Comparison of ENCODE assay signal across 34 cellular contexts in the genomic region with DNA sequence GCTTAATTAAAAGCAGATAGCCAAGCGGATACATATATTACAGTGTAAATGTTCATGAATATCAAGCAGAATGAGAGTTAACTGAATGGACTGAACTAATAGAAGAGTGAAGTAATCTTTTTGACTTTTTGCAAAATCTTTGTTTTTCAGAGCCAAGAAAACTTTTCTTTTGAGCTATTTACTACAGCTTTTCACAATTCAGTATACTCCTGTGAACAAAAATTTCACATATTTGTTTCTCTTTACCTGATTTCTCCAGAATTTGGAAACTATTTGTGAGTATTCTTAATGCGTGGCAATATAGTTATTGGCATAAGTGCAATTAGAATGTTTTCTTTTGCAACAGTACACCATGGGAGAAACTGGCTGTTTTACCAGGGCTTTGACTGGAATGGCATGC. TPM values are rescaled to one million over a fixed set of nuclear protein-coding genes. Genes with fewer than 3 reads are reported as not detected.
"Had no signal": no experiment of that assay in that cellular context is flagged by ENCODE, and none has a peak within 500 bp of the region (broad histone marks: within the 10 kb centered on the region; RNA-seq: fewer than 3 reads in every experiment).

No MANE protein-coding gene starts in this region.

- H3K27me3 ChIP-seq: cardiac muscle cell had no signal

- H3K4me1 Mint-ChIP-seq: activated B cell treated with CpG ODN at 0.5 μM for 24 hours; activated naive CD4-positive, alpha-beta T cell treated with anti-CD3 and anti-CD28 coated beads, Interleukin-2, amount 10 ng/mL, durations not matched to agents 7 days and 5 days; activated naive CD8-positive, alpha-beta T cell treated with anti-CD3 and anti-CD28 coated beads, Interleukin-2, amount 50 U/mL, for 24 hours; central memory CD8-positive, alpha-beta T cell had no signal

- H3K27ac ChIP-seq: cardiac muscle cell, PC-9, RWPE1, VCaP had no signal

- H3K4me2 ChIP-seq: PC-9 had no signal

- H3K36me3 ChIP-seq: cardiac muscle cell had no signal

- H3K4me3 ChIP-seq: cardiac muscle cell, PC-9 had no signal

- H3K4me3 Mint-ChIP-seq: activated B cell treated with CpG ODN at 0.5 μM for 24 hours; activated CD4-positive, alpha-beta memory T cell treated with anti-CD3 and anti-CD28 coated beads for 36 hours; activated naive CD4-positive, alpha-beta T cell treated with anti-CD3 and anti-CD28 coated beads, Interleukin-2, amount 10 ng/mL, durations not matched to agents 7 days and 5 days; activated naive CD8-positive, alpha-beta T cell; activated naive CD8-positive, alpha-beta T cell treated with anti-CD3 and anti-CD28 coated beads, Interleukin-2, amount 50 U/mL, for 24 hours; central memory CD8-positive, alpha-beta T cell had no signal

- H3K27ac Mint-ChIP-seq: activated B cell treated with CpG ODN at 0.5 μM for 24 hours; activated CD4-positive, alpha-beta memory T cell treated with anti-CD3 and anti-CD28 coated beads for 36 hours; activated naive CD4-positive, alpha-beta T cell treated with anti-CD3 and anti-CD28 coated beads, Interleukin-2, amount 10 ng/mL, durations not matched to agents 7 days and 5 days; activated naive CD8-positive, alpha-beta T cell; activated naive CD8-positive, alpha-beta T cell treated with anti-CD3 and anti-CD28 coated beads, Interleukin-2, amount 50 U/mL, for 24 hours had no signal

- DNase-seq: activated B cell treated with CpG ODN at 0.5 μM for 24 hours; activated CD4-positive, alpha-beta memory T cell treated with anti-CD3 and anti-CD28 coated beads for 36 hours; activated CD4-positive, alpha-beta T cell treated with anti-CD3 and anti-CD28 coated beads for 4 hours; activated CD4-positive, alpha-beta T cell treated with anti-CD3 and anti-CD28 coated beads, Interleukin-2, amount 50 U/mL, for 1 hour; activated CD4-positive, CD25-positive, alpha-beta regulatory T cell treated with anti-CD3 and anti-CD28 coated beads, Interleukin-2, amount 50 U/mL, for 72 hours; activated CD8-positive, alpha-beta memory T cell treated with anti-CD3 and anti-CD28 coated beads, Interleukin-2, amount 50 U/mL, for 4 hours; activated effector memory CD4-positive, alpha-beta T cell treated with Interleukin-2 at 50 U/mL for 16 hours; activated naive CD4-positive, alpha-beta T cell treated with anti-CD3 and anti-CD28 coated beads, Interleukin-2, amount 10 ng/mL, durations not matched to agents 7 days and 5 days; activated naive CD8-positive, alpha-beta T cell treated with anti-CD3 and anti-CD28 coated beads, Interleukin-2, amount 50 U/mL, for 24 hours; activated T-cell treated with anti-CD3 and anti-CD28 coated beads, Interleukin-2, amount 50 U/mL, for 48 hours; amniotic stem cell; aorta; NCI-H1105; NCI-H1417 treated with DMSO at 0.1 percent for 48 hours; NCI-H187 treated with DMSO at 0.1 percent for 48 hours; NCI-H2081; NCI-H226; NCI-H446 treated with DMSO at 0.1 percent for 48 hours; NCI-H524; PC-9; SIG-M5; SW 1271; T-helper 1 cell; T-helper 2 cell; T-helper 9 cell had no signal

- ATAC-seq: activated naive CD8-positive, alpha-beta T cell treated with anti-CD3 and anti-CD28 coated beads, Interleukin-2, amount 50 U/mL, for 24 hours; Right ventricle myocardium inferior had no signal

RNA-seq across cellular contexts. Expression of a gene that starts 9.1 kb away (rescaled TPM):
- total RNA-seq: activated B cell treated with CpG ODN at 0.5 μM for 24 hours; activated CD4-positive, alpha-beta memory T cell treated with anti-CD3 and anti-CD28 coated beads for 36 hours; aorta; cardiac muscle cell; chondrocyte; M059J; PC-9; Right ventricle myocardium inferior; SK-MEL-5 had no signal
- polyA plus RNA-seq: aorta, cardiac muscle cell had no signal

RNA-seq across cellular contexts. Expression of a gene that starts 15.9 kb away (rescaled TPM):
- total RNA-seq: activated B cell treated with CpG ODN at 0.5 μM for 24 hours; activated CD4-positive, alpha-beta memory T cell treated with anti-CD3 and anti-CD28 coated beads for 36 hours; aorta; cardiac muscle cell; chondrocyte; M059J; PC-9; Right ventricle myocardium inferior; SK-MEL-5 had no signal
- polyA plus RNA-seq: aorta, cardiac muscle cell had no signal

RNA-seq across cellular contexts. Expression of a gene that starts 33.5 kb away (rescaled TPM):
- total RNA-seq: activated B cell treated with CpG ODN at 0.5 μM for 24 hours; activated CD4-positive, alpha-beta memory T cell treated with anti-CD3 and anti-CD28 coated beads for 36 hours; aorta; cardiac muscle cell; chondrocyte; M059J; PC-9; Right ventricle myocardium inferior; SK-MEL-5 had no signal
- polyA plus RNA-seq: aorta, cardiac muscle cell had no signal
